ENCODE assay signal across 24 cellular contexts in genomic region chr10:17043586-17043985, GRCh38.
"Had no signal": no experiment of that assay in that cellular context is flagged by ENCODE, and none has a peak within 500 bp of the region (broad histone marks: within the 10 kb centered on the region; RNA-seq: fewer than 3 reads in every experiment).

No MANE protein-coding gene starts in this region.

- H3K27me3 ChIP-seq: colonic mucosa, gastroesophageal sphincter, heart left ventricle, hepatocyte, left lung, right atrium auricular region, stomach, thyroid gland, vagina had no signal

- H3K27ac ChIP-seq: colonic mucosa, gastroesophageal sphincter, heart left ventricle, hepatocyte, left lung, prostate gland, right atrium auricular region, stomach, thyroid gland, vagina had no signal

- DNase-seq: colonic mucosa; effector CD8-positive, alpha-beta T cell; erythroblast; heart left ventricle; left cardiac atrium; left lung; mesendoderm; midbrain; naive thymus-derived CD4-positive, alpha-beta T cell; nephron progenitor cell; nucleus accumbens; stimulated activated CD4-positive, alpha-beta T cell treated with anti-CD3 and anti-CD28 coated beads, Interleukin-2, amount 100 ng/mL, for 24 hours; stimulated activated CD4-positive, alpha-beta T cell treated with anti-CD3 and anti-CD28 coated beads, Interleukin-4, amount 100 ng/mL, for 24 hours; stimulated activated naive CD4-positive, alpha-beta T cell treated with Interleukin-2 at 50 U/mL for 16 hours; stomach; thyroid gland; trophoblast cell had no signal

- H3K4me2 ChIP-seq: hepatocyte had no signal

- H3K4me3 ChIP-seq: colonic mucosa, gastroesophageal sphincter, heart left ventricle, hepatocyte, left lung, prostate gland, right atrium auricular region, stomach, thyroid gland, vagina had no signal

- H3K36me3 ChIP-seq: colonic mucosa, gastroesophageal sphincter, heart left ventricle, left lung, prostate gland, right atrium auricular region, stomach, thyroid gland, vagina had no signal

- H3K9me3 ChIP-seq: colonic mucosa, gastroesophageal sphincter, heart left ventricle, left lung, prostate gland, right atrium auricular region, stomach, thyroid gland, vagina had no signal

- ATAC-seq: gastroesophageal sphincter; heart left ventricle; left cardiac atrium; left lung; naive thymus-derived CD4-positive, alpha-beta T cell; sciatic nerve; stimulated activated effector memory CD8-positive, alpha-beta T cell treated with anti-CD3 and anti-CD28 coated beads, Interleukin-12 subunit alpha, Interleukin-12 subunit beta, amount 100 ng/mL, for 72 hours had no signal

- H3K4me1 ChIP-seq: colonic mucosa, gastroesophageal sphincter, left lung, prostate gland, stomach, thyroid gland had no signal

- H3K79me2 ChIP-seq: hepatocyte had no signal

- H2AFZ ChIP-seq: hepatocyte had no signal
